ENCODE assay signal across 1 cellular context in the genomic region with DNA sequence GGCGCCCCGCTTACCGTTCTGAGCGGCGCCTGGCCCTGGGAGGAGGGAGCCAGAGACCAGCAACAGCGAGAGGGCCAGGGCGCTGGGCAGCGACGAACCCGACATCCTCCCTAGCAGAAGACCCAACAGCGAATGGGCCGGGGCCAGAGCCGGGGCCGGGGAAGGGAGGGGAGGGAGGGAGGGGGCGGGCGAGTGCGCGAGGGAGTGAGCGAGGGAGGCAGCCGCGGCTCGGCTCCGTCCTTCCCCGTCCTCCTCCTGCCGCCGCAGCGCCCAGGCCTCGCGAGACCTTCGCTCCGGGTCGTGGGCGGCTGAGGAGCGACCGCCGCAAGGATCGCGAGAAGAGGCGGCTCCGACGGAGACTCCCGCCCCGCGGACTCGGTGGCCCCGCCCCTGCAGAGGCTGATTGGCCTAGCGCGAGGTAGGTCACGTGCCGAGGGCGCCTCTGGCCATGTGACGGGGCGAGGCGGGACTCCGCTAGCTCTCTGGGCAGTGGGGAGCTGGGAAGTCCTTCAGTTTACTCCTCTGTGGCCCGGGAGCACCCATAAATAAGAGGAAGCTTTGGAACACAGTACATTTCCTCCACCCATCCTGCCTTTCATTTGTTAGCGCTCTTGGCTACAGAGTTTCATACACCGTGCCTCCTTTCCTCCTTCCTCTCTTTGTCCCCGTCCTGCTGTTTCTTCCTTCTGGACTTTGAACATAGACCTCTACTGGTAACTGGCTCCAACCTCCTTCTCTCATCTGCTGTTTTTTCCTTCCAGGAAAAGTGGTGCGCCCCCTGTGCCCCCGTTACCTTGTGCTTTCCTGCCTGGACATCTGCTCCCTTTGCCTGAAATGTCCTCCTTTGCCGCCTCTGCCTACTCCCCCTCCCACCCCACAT.
TF ChIP-seq lines count a peak whose summit lies in the region.

A gene (minus strand): TSS at position 279 of the 880 bp plus-strand sequence. CDS start 174 bp downstream, at position 105.

TF ChIP-seq in HepG2, 621 proteins besides CTCF, POLR2A, EP300 and RAD21 (continued from another document and continues in another):
- TF ChIP-seq, protein P1, sequence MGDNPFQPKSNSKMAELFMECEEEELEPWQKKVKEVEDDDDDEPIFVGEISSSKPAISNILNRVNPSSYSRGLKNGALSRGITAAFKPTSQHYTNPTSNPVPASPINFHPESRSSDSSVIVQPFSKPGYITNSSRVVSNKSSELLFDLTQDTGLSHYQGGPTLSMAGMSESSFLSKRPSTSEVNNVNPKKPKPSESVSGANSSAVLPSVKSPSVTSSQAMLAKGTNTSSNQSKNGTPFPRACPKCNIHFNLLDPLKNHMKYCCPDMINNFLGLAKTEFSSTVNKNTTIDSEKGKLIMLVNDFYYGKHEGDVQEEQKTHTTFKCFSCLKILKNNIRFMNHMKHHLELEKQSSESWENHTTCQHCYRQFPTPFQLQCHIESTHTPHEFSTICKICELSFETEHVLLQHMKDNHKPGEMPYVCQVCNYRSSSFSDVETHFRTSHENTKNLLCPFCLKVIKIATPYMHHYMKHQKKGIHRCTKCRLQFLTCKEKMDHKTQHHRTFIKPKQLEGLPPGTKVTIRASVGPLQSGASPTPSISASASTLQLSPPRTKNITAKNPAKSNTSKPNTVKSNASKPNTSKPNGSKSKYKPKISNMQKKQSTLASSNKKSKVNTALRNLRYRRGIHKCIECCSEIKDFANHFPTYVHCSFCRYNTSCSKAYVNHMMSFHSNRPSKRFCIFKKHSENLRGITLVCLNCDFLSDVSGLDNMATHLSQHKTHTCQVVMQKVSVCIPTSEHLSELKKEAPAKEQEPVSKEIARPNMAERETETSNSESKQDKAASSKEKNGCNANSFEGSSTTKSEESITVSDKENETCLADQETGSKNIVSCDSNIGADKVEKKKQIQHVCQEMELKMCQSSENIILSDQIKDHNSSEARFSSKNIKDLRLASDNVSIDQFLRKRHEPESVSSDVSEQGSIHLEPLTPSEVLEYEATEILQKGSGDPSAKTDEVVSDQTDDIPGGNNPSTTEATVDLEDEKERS (CRISPR knock-in tag; IDR thresholded peaks at IDR 0.05), result peak; percentile 63; the same call in 1 of the 2 replicates
- peak; percentile 86 for TF ChIP-seq GATAD1 (CRISPR knock-in tag; IDR thresholded peaks at IDR 0.05)
- no peak for TF ChIP-seq ZNF570 (CRISPR knock-in tag; IDR thresholded peaks at IDR 0.05; ENCODE audit: borderline replicate concordance)
- TF ChIP-seq MXI1 (IDR thresholded peaks at IDR 0.05; ENCODE audit: borderline replicate concordance, low read depth, low read length), result peak; percentile 83; the same call in 1 of the 3 replicates
- 0 out of 2 replicates have a peak, but pooled peaks have one; percentile 35 for TF ChIP-seq ZNF772 (CRISPR knock-in tag; IDR thresholded peaks at IDR 0.05)
- no peak; the same call in 1 of the 2 replicates for TF ChIP-seq ZNF230 (CRISPR knock-in tag; IDR thresholded peaks at IDR 0.05)
- TF ChIP-seq FOXK2 (IDR thresholded peaks at IDR 0.05), result peak; percentile 52; the same call in 1 of the 2 replicates
- TF ChIP-seq CBX1 (IDR thresholded peaks at IDR 0.05; ENCODE audit: low read depth), result peak; percentile 44
- TF ChIP-seq KDM6A (CRISPR knock-in tag; IDR thresholded peaks at IDR 0.05; ENCODE audit: low read depth), result no peak
- peak; percentile 93 for TF ChIP-seq ZNF616 (CRISPR knock-in tag; IDR thresholded peaks at IDR 0.05; ENCODE audit: low read depth)
- 0 out of 2 replicates have a peak, but pooled peaks have one; percentile 11 for TF ChIP-seq ONECUT2 (CRISPR knock-in tag; IDR thresholded peaks at IDR 0.05)
- TF ChIP-seq MIXL1 (CRISPR knock-in tag; IDR thresholded peaks at IDR 0.05), result no peak
- no peak; the same call in 1 of the 2 replicates for TF ChIP-seq PPARG (CRISPR knock-in tag; conservative IDR thresholded peaks at IDR 0.05)
- TF ChIP-seq ZNF24 (IDR thresholded peaks at IDR 0.05), result no peak
- TF ChIP-seq ZKSCAN8 (CRISPR knock-in tag; IDR thresholded peaks at IDR 0.05; ENCODE audit: borderline replicate concordance), result no peak
- TF ChIP-seq THYN1 (CRISPR knock-in tag; IDR thresholded peaks at IDR 0.05; ENCODE audit: borderline replicate concordance, low read depth), result no peak
- TF ChIP-seq, protein P2, sequence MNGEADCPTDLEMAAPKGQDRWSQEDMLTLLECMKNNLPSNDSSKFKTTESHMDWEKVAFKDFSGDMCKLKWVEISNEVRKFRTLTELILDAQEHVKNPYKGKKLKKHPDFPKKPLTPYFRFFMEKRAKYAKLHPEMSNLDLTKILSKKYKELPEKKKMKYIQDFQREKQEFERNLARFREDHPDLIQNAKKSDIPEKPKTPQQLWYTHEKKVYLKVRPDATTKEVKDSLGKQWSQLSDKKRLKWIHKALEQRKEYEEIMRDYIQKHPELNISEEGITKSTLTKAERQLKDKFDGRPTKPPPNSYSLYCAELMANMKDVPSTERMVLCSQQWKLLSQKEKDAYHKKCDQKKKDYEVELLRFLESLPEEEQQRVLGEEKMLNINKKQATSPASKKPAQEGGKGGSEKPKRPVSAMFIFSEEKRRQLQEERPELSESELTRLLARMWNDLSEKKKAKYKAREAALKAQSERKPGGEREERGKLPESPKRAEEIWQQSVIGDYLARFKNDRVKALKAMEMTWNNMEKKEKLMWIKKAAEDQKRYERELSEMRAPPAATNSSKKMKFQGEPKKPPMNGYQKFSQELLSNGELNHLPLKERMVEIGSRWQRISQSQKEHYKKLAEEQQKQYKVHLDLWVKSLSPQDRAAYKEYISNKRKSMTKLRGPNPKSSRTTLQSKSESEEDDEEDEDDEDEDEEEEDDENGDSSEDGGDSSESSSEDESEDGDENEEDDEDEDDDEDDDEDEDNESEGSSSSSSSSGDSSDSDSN (CRISPR knock-in tag; IDR thresholded peaks at IDR 0.05), result peak; percentile 26; the same call in 1 of the 2 replicates
- no peak for TF ChIP-seq ZNF468 (CRISPR knock-in tag; IDR thresholded peaks at IDR 0.05)
- TF ChIP-seq MTF2 (CRISPR knock-in tag; IDR thresholded peaks at IDR 0.05; ENCODE audit: borderline replicate concordance), result no peak
- TF ChIP-seq, protein P3, sequence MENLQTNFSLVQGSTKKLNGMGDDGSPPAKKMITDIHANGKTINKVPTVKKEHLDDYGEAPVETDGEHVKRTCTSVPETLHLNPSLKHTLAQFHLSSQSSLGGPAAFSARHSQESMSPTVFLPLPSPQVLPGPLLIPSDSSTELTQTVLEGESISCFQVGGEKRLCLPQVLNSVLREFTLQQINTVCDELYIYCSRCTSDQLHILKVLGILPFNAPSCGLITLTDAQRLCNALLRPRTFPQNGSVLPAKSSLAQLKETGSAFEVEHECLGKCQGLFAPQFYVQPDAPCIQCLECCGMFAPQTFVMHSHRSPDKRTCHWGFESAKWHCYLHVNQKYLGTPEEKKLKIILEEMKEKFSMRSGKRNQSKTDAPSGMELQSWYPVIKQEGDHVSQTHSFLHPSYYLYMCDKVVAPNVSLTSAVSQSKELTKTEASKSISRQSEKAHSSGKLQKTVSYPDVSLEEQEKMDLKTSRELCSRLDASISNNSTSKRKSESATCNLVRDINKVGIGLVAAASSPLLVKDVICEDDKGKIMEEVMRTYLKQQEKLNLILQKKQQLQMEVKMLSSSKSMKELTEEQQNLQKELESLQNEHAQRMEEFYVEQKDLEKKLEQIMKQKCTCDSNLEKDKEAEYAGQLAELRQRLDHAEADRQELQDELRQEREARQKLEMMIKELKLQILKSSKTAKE (CRISPR knock-in tag; IDR thresholded peaks at IDR 0.05; ENCODE audit: borderline replicate concordance), result no peak
- TF ChIP-seq ZNF263 (CRISPR knock-in tag; IDR thresholded peaks at IDR 0.05), result peak; percentile 97
- TF ChIP-seq ZNF782 (CRISPR knock-in tag; IDR thresholded peaks at IDR 0.05; ENCODE audit: borderline replicate concordance), result peak; percentile 72; the same call in 1 of the 2 replicates
- TF ChIP-seq, protein P4, sequence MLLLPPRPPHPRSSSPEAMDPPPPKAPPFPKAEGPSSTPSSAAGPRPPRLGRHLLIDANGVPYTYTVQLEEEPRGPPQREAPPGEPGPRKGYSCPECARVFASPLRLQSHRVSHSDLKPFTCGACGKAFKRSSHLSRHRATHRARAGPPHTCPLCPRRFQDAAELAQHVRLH (CRISPR knock-in tag; IDR thresholded peaks at IDR 0.05; ENCODE audit: borderline replicate concordance, low read depth), result peak; percentile 22; the same call in 1 of the 2 replicates
- TF ChIP-seq NR1H2 (CRISPR knock-in tag; IDR thresholded peaks at IDR 0.05; ENCODE audit: borderline replicate concordance, low read depth), result no peak
- TF ChIP-seq, protein P5, sequence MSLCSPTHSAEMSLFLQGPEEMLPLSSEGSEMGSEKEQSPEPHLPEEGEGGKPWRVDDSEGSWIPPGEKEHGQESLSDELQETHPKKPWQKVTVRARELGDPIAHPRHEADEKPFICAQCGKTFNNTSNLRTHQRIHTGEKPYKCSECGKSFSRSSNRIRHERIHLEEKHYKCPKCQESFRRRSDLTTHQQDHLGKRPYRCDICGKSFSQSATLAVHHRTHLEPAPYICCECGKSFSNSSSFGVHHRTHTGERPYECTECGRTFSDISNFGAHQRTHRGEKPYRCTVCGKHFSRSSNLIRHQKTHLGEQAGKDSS (CRISPR knock-in tag; IDR thresholded peaks at IDR 0.05; ENCODE audit: borderline replicate concordance, low read depth), result peak; percentile 79; the same call in 1 of the 2 replicates
- TF ChIP-seq, protein P6, sequence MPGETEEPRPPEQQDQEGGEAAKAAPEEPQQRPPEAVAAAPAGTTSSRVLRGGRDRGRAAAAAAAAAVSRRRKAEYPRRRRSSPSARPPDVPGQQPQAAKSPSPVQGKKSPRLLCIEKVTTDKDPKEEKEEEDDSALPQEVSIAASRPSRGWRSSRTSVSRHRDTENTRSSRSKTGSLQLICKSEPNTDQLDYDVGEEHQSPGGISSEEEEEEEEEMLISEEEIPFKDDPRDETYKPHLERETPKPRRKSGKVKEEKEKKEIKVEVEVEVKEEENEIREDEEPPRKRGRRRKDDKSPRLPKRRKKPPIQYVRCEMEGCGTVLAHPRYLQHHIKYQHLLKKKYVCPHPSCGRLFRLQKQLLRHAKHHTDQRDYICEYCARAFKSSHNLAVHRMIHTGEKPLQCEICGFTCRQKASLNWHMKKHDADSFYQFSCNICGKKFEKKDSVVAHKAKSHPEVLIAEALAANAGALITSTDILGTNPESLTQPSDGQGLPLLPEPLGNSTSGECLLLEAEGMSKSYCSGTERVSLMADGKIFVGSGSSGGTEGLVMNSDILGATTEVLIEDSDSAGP (CRISPR knock-in tag; IDR thresholded peaks at IDR 0.05; ENCODE audit: borderline replicate concordance), result no peak; the same call in 1 of the 2 replicates
- TF ChIP-seq, protein P7, sequence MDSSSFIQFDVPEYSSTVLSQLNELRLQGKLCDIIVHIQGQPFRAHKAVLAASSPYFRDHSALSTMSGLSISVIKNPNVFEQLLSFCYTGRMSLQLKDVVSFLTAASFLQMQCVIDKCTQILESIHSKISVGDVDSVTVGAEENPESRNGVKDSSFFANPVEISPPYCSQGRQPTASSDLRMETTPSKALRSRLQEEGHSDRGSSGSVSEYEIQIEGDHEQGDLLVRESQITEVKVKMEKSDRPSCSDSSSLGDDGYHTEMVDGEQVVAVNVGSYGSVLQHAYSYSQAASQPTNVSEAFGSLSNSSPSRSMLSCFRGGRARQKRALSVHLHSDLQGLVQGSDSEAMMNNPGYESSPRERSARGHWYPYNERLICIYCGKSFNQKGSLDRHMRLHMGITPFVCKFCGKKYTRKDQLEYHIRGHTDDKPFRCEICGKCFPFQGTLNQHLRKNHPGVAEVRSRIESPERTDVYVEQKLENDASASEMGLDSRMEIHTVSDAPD (CRISPR knock-in tag; IDR thresholded peaks at IDR 0.05), result no peak
- TF ChIP-seq MBD4 (IDR thresholded peaks at IDR 0.05; ENCODE audit: borderline replicate concordance, low read length), result no peak
- TF ChIP-seq FOSL1 (CRISPR knock-in tag; IDR thresholded peaks at IDR 0.05; ENCODE audit: borderline replicate concordance), result no peak
- TF ChIP-seq NR2F1 (CRISPR knock-in tag; IDR thresholded peaks at IDR 0.05), result 0 out of 4 replicates have a peak, but pooled peaks of 1 of the 2 experiments have one; percentile 43
- TF ChIP-seq ZNF234 (CRISPR knock-in tag; conservative IDR thresholded peaks at IDR 0.05), result peak; percentile 72; the same call in 1 of the 2 replicates
- TF ChIP-seq, protein P8, sequence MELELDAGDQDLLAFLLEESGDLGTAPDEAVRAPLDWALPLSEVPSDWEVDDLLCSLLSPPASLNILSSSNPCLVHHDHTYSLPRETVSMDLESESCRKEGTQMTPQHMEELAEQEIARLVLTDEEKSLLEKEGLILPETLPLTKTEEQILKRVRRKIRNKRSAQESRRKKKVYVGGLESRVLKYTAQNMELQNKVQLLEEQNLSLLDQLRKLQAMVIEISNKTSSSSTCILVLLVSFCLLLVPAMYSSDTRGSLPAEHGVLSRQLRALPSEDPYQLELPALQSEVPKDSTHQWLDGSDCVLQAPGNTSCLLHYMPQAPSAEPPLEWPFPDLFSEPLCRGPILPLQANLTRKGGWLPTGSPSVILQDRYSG (CRISPR knock-in tag; IDR thresholded peaks at IDR 0.05), result 0 out of 2 replicates have a peak, but pooled peaks have one; percentile 54
- TF ChIP-seq, protein P9, sequence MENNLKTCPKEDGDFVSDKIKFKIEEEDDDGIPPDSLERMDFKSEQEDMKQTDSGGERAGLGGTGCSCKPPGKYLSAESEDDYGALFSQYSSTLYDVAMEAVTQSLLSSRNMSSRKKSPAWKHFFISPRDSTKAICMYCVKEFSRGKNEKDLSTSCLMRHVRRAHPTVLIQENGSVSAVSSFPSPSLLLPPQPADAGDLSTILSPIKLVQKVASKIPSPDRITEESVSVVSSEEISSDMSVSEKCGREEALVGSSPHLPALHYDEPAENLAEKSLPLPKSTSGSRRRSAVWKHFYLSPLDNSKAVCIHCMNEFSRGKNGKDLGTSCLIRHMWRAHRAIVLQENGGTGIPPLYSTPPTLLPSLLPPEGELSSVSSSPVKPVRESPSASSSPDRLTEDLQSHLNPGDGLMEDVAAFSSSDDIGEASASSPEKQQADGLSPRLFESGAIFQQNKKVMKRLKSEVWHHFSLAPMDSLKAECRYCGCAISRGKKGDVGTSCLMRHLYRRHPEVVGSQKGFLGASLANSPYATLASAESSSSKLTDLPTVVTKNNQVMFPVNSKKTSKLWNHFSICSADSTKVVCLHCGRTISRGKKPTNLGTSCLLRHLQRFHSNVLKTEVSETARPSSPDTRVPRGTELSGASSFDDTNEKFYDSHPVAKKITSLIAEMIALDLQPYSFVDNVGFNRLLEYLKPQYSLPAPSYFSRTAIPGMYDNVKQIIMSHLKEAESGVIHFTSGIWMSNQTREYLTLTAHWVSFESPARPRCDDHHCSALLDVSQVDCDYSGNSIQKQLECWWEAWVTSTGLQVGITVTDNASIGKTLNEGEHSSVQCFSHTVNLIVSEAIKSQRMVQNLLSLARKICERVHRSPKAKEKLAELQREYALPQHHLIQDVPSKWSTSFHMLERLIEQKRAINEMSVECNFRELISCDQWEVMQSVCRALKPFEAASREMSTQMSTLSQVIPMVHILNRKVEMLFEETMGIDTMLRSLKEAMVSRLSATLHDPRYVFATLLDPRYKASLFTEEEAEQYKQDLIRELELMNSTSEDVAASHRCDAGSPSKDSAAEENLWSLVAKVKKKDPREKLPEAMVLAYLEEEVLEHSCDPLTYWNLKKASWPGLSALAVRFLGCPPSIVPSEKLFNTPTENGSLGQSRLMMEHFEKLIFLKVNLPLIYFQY (CRISPR knock-in tag; IDR thresholded peaks at IDR 0.05; ENCODE audit: borderline replicate concordance), result no peak; the same call in 1 of the 2 replicates
- TF ChIP-seq ZNF274 (CRISPR knock-in tag; IDR thresholded peaks at IDR 0.05), result 0 out of 2 replicates have a peak, but pooled peaks have one; percentile 8
